1 cellular context compared by ENCODE assay signal in the genomic region with DNA sequence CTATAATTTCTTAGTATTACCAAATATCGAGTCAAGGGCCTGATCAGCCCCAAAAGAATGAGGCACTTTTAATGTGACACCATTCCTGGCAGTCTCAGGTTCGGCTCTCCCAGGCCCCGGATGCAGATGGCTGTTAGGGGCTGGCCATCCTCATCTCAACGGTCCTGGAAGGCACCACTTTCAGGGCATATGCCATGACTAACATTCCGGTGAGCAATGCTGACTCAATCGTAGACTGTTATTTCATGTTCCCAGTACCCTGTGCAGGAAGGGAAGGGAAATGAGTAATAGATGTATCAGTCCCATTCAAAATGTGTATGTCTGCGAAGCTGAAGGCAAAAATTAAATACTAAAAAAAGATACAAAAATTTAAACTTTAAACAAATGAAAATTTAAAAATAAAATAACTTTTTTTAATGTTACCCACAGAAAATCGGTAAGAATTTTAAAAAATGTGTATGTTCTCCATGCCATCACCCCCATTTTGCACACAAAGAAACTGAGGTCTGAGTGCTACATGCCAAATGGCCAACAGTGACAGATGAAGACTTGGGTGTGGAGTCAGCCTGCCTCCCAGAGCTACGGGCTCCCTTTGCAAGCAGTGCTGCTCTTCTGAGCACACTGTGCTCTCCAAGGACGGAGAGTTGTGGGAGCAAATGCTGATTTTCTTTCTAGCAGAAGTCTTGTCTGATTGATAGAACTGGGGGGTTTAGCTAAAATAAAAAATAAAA.
TF ChIP-seq lines count a peak whose summit lies in the region.

No MANE protein-coding gene starts in this region.

TF ChIP-seq in IMR-90, 13 proteins besides CTCF, POLR2A, EP300 and RAD21:
- TF ChIP-seq FOS (IDR thresholded peaks at IDR 0.05; ENCODE audit: low read depth, low read length) (peak; percentile 98), SMC3 (IDR thresholded peaks at IDR 0.05; ENCODE audit: low read depth, low read length) (peak; percentile 8; the same call in 1 of the 2 replicates), RCOR1 (IDR thresholded peaks at IDR 0.05; ENCODE audit: insufficient replicate concordance, low read length) (peak; percentile 14), MXI1 (IDR thresholded peaks at IDR 0.05; ENCODE audit: borderline replicate concordance, low read depth, low read length) (no peak), CHD1 (IDR thresholded peaks at IDR 0.05; ENCODE audit: low read depth, low read length) (no peak), MAFK (IDR thresholded peaks at IDR 0.05; ENCODE audit: low read depth, low read length) (no peak), MAZ (IDR thresholded peaks at IDR 0.05; ENCODE audit: borderline replicate concordance, low read depth, low read length) (no peak), NFE2L2 (IDR thresholded peaks at IDR 0.05; ENCODE audit: low read depth, low read length) (0 out of 2 replicates have a peak, but pooled peaks have one; percentile 9), CEBPB (IDR thresholded peaks at IDR 0.05; ENCODE audit: low read depth, low read length) (peak; percentile 95), RFX5 (IDR thresholded peaks at IDR 0.05; ENCODE audit: low read depth, low read length) (no peak), BHLHE40 (IDR thresholded peaks at IDR 0.05; ENCODE audit: low read depth, low read length) (peak; percentile 86)
- TF ChIP-seq, protein P1, sequence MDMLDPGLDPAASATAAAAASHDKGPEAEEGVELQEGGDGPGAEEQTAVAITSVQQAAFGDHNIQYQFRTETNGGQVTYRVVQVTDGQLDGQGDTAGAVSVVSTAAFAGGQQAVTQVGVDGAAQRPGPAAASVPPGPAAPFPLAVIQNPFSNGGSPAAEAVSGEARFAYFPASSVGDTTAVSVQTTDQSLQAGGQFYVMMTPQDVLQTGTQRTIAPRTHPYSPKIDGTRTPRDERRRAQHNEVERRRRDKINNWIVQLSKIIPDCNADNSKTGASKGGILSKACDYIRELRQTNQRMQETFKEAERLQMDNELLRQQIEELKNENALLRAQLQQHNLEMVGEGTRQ (IDR thresholded peaks at IDR 0.05; ENCODE audit: low read depth, low read length), result peak; percentile 43; the same call in 1 of the 2 replicates
- TF ChIP-seq, protein P2, sequence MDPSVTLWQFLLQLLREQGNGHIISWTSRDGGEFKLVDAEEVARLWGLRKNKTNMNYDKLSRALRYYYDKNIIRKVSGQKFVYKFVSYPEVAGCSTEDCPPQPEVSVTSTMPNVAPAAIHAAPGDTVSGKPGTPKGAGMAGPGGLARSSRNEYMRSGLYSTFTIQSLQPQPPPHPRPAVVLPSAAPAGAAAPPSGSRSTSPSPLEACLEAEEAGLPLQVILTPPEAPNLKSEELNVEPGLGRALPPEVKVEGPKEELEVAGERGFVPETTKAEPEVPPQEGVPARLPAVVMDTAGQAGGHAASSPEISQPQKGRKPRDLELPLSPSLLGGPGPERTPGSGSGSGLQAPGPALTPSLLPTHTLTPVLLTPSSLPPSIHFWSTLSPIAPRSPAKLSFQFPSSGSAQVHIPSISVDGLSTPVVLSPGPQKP (IDR thresholded peaks at IDR 0.05; ENCODE audit: borderline replicate concordance, low read depth, low read length), result no peak
